8 cellular contexts compared by ENCODE assay signal in the genomic region with DNA sequence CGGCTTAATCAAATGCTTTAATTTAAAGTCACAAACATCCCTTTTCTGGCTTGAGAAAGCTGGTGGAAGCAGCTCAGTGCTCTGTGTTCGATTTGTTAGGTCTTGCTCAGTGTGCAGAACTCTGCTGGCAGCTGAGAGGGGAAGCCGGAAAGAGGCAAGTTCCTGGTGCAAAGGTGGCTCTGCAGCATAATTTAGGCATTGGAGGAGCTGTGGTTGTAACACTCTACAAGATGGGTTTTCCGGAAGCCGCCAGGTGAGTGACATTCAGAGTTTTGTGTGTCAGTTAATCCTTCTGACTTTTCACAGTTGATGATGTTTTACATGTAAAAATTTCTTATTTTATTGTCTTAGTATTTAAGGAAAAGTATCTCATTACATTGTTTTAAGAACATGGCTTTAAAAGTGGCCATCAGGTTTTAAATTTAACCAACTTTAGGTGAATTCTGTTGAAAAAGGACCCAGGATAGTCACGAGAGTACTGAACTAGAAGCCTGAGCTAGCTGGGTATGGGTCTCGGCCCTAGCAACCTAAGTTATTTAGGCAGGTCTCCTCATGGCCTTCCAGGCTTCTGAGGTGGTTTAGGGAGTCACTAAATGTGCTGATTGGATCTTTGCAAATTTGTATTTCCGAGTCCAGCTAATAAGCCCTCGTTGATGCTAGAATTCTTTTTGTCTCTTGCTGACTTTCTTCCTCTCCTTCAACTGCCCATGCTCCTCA. TPM values are rescaled to one million over a fixed set of nuclear protein-coding genes. Genes with fewer than 3 reads are reported as not detected.
DNase-seq lines count a peak whose midpoint lies in the region; ATAC-seq and TF ChIP-seq lines count a peak whose summit lies in the region.

No MANE protein-coding gene starts in this region.

- 0 to 2% methylated on average over 9 of the region's 9 CpGs for WGBS in tibial nerve, 2 donors

- H3K27me3 ChIP-seq in cardiac muscle cell (no peaks in the 10 kb centered on the region), parathyroid adenoma (ENCODE audit: control insufficient read depth, insufficient read depth, low read length) (no peaks in the 10 kb centered on the region), tibial nerve (no peaks in the 10 kb centered on the region)

- DNase-seq in GF-D8 (lab: John Stamatoyannopoulos, UW) (peak; percentile 83), NCI-H1105 treated with DMSO at 0.1 percent for 48 hours (lab: John Stamatoyannopoulos, UW) (peak; percentile 91), SKM-1 (lab: John Stamatoyannopoulos, UW; ENCODE audit: unreplicated experiment) (peak; percentile 81), cardiac muscle cell (ENCODE audit: low read depth in 1 of 2, low spot score in 1 of 2) (peak; percentile 88 to 91), tibial nerve (ENCODE audit: low spot score in 2 of 2) (peak; percentile 35 to 78)
- peak; percentile 56 for DNase-seq in activated naive CD8-positive, alpha-beta T cell treated with anti-CD3 and anti-CD28 coated beads, Interleukin-2, amount 10 ng/mL, durations not matched to agents 7 days and 5 days

- H3K4me1 Mint-ChIP-seq in activated naive CD8-positive, alpha-beta T cell treated with anti-CD3 and anti-CD28 coated beads, Interleukin-2, amount 10 ng/mL, durations not matched to agents 7 days and 5 days = peaks cover 21% of the 10 kb centered on the region

- no peak for TF ChIP-seq POLR2A in tibial nerve (IDR thresholded peaks at IDR 0.05)

- H3K79me2 ChIP-seq in parathyroid adenoma = peaks cover 2% of the 10 kb centered on the region

- no peak overlapping the region for H3K9ac ChIP-seq in parathyroid adenoma

- H2AFZ ChIP-seq in parathyroid adenoma = peak overlapping the region; percentile 77

- H3K27ac Mint-ChIP-seq in activated naive CD8-positive, alpha-beta T cell treated with anti-CD3 and anti-CD28 coated beads, Interleukin-2, amount 10 ng/mL, durations not matched to agents 7 days and 5 days = peak overlapping the region; percentile 79

- H3K4me3 Mint-ChIP-seq in activated naive CD8-positive, alpha-beta T cell treated with anti-CD3 and anti-CD28 coated beads, Interleukin-2, amount 10 ng/mL, durations not matched to agents 7 days and 5 days = peak overlapping the region; percentile 85

- peak overlapping the region; percentile 75 for H3K4me3 ChIP-seq in cardiac muscle cell
- peak overlapping the region; percentile 93 for H3K4me3 ChIP-seq in parathyroid adenoma (ENCODE audit: low read depth, low read length)
- peak overlapping the region; percentile 36 to 58 (median 52) for H3K4me3 ChIP-seq in tibial nerve

- TF ChIP-seq CTCF in cardiac muscle cell (IDR thresholded peaks at IDR 0.05; ENCODE audit: low read depth, low read length) (no peak), parathyroid adenoma (IDR thresholded peaks at IDR 0.05) (no peak), tibial nerve (IDR thresholded peaks at IDR 0.05) (no peak)

- no peaks in the 10 kb centered on the region for H3K27me3 Mint-ChIP-seq in activated naive CD8-positive, alpha-beta T cell treated with anti-CD3 and anti-CD28 coated beads, Interleukin-2, amount 10 ng/mL, durations not matched to agents 7 days and 5 days

- H3K4me1 ChIP-seq in cardiac muscle cell (ENCODE audit: low read depth) (peaks cover 33% of the 10 kb centered on the region), parathyroid adenoma (no peaks in the 10 kb centered on the region), tibial nerve (peaks cover 0 to 32% (median 5%) of the 10 kb centered on the region in 4 donors)

- no peaks in the 10 kb centered on the region for H3K9me3 Mint-ChIP-seq in activated naive CD8-positive, alpha-beta T cell treated with anti-CD3 and anti-CD28 coated beads, Interleukin-2, amount 10 ng/mL, durations not matched to agents 7 days and 5 days

- H3K27ac ChIP-seq in cardiac muscle cell = peak overlapping the region; percentile 3
- no peak overlapping the region for H3K27ac ChIP-seq in parathyroid adenoma
- peak overlapping the region in 3 of 4 donors; percentile 12 to 67 (median 60) for H3K27ac ChIP-seq in tibial nerve

- ATAC-seq in HG02588 (IDR thresholded peaks at IDR 0.05; ENCODE audit: unreplicated experiment) = peak; percentile 65
- ATAC-seq in activated naive CD8-positive, alpha-beta T cell treated with anti-CD3 and anti-CD28 coated beads, Interleukin-2, amount 10 ng/mL, durations not matched to agents 7 days and 5 days (ENCODE audit: low read depth) = peak; percentile 100

- peaks cover 11% of the 10 kb centered on the region for H3K36me3 Mint-ChIP-seq in activated naive CD8-positive, alpha-beta T cell treated with anti-CD3 and anti-CD28 coated beads, Interleukin-2, amount 10 ng/mL, durations not matched to agents 7 days and 5 days

- no peaks in the 10 kb centered on the region for H3K9me3 ChIP-seq in cardiac muscle cell (ENCODE audit: low read depth)
- no peaks in the 10 kb centered on the region for H3K9me3 ChIP-seq in parathyroid adenoma (ENCODE audit: control insufficient read depth, low read length)
- H3K9me3 ChIP-seq in tibial nerve = no peaks in the 10 kb centered on the region

- TF ChIP-seq EP300 in tibial nerve (IDR thresholded peaks at IDR 0.05) = peak in 1 of 2 donors; percentile 84

- H3K4me2 ChIP-seq in parathyroid adenoma (ENCODE audit: low read length) = peak overlapping the region; percentile 89

- POLR2A ChIA-PET in activated naive CD8-positive, alpha-beta T cell treated with anti-CD3 and anti-CD28 coated beads, Interleukin-2, amount 10 ng/mL, durations not matched to agents 7 days and 5 days (lab: Charles Lee) = interaction anchor here (0.6 to 1.0 kb wide), 3 partner anchors 93 to 181 kb away, joined by 3 to 4 read pairs (median 4); a partner anchor contains a TSS

- H3K36me3 ChIP-seq in cardiac muscle cell = no peaks in the 10 kb centered on the region
- H3K36me3 ChIP-seq in parathyroid adenoma (ENCODE audit: control insufficient read depth, insufficient read depth, low read length) = no peaks in the 10 kb centered on the region
- H3K36me3 ChIP-seq in tibial nerve = peaks cover 0 to 14% (median 0%) of the 10 kb centered on the region in 3 donors

RNA-seq across cellular contexts. Expression of a gene that starts 47.1 kb away (rescaled TPM):
- total RNA-seq in activated naive CD8-positive, alpha-beta T cell treated with anti-CD3 and anti-CD28 coated beads, Interleukin-2, amount 10 ng/mL, durations not matched to agents 7 days and 5 days = under 1 TPM in 1 of 2 experiments, not detected in 1; 0.14 TPM
- total RNA-seq in cardiac muscle cell (3.7 and 6.5 TPM in 2 replicates), tibial nerve (1,000 to 10,000 TPM in 1 of 4 donors, 100 to 1,000 TPM in 3; 209 to 1,182 (median 700) TPM)
- 2.6 and 2.8 TPM in 2 replicates for polyA plus RNA-seq in cardiac muscle cell

Comparison
In these comparisons a context has a peak if more than half of its experiments do, and no peak if none do; other contexts are left out.
1. RNA of a gene that starts 47.1 kb away (total RNA-seq): 209 to 1,182 TPM in tibial nerve; 3.7 to 6.5 TPM in cardiac muscle cell and 0.14 TPM in activated naive CD8-positive, alpha-beta T cell treated with anti-CD3 and anti-CD28 coated beads, Interleukin-2, amount 10 ng/mL, durations not matched to agents 7 days and 5 days; every median in the first group is over 10 times any median in the second.
2. Peak in every context shown above with its lines, with median percentiles within 50 percentile points of each other: DNase-seq and H3K4me3 ChIP-seq.